ENCODE assay signal across 1 cellular context in genomic region chr22:38793721-38794466, GRCh38.
TF ChIP-seq lines count a peak whose summit lies in the region.

Gene DNAL4 (minus strand): TSS chr22:38794143. CDS start chr22:38782731, 11,412 bp downstream.

TF ChIP-seq in HepG2, 621 proteins besides CTCF, POLR2A, EP300 and RAD21 (continued from another document and continues in another):
- TF ChIP-seq KIAA2018 (CRISPR knock-in tag; IDR thresholded peaks at IDR 0.05; ENCODE audit: borderline replicate concordance) (no peak), ZNF652 (CRISPR knock-in tag; IDR thresholded peaks at IDR 0.05; ENCODE audit: borderline replicate concordance, low read depth) (no peak), RNF219 (CRISPR knock-in tag; IDR thresholded peaks at IDR 0.05) (no peak), ADNP (CRISPR knock-in tag; IDR thresholded peaks at IDR 0.05) (no peak), XBP1 (CRISPR knock-in tag; IDR thresholded peaks at IDR 0.05) (no peak), CEBPG (CRISPR knock-in tag; IDR thresholded peaks at IDR 0.05) (no peak), ZNF772 (CRISPR knock-in tag; IDR thresholded peaks at IDR 0.05) (no peak), ESRRA (CRISPR knock-in tag; IDR thresholded peaks at IDR 0.05; ENCODE audit: low read depth) (no peak), ZNF878 (CRISPR knock-in tag; IDR thresholded peaks at IDR 0.05) (no peak), HMG20A (CRISPR knock-in tag; IDR thresholded peaks at IDR 0.05; ENCODE audit: borderline replicate concordance) (no peak), CCAR2 (optimal IDR thresholded peaks at IDR 0.05; ENCODE audit: low read depth, low read length) (no peak), ZNF839 (CRISPR knock-in tag; IDR thresholded peaks at IDR 0.05; ENCODE audit: borderline replicate concordance) (no peak), USF2 (IDR thresholded peaks at IDR 0.05; ENCODE audit: low read depth, low read length) (no peak), USF2 (CRISPR knock-in tag; IDR thresholded peaks at IDR 0.05; ENCODE audit: borderline replicate concordance) (peak; percentile 68; the same call in 1 of the 2 replicates), IRF9 (CRISPR knock-in tag; IDR thresholded peaks at IDR 0.05; ENCODE audit: borderline replicate concordance) (no peak), ZNF430 (CRISPR knock-in tag; IDR thresholded peaks at IDR 0.05) (peak; percentile 45; the same call in 1 of the 2 replicates), ZNF326 (CRISPR knock-in tag; IDR thresholded peaks at IDR 0.05; ENCODE audit: borderline replicate concordance) (no peak), PHF5A (CRISPR knock-in tag; IDR thresholded peaks at IDR 0.05; ENCODE audit: low read depth, unreplicated experiment) (no peak), FOXK2 (IDR thresholded peaks at IDR 0.05) (no peak), CENPT (CRISPR knock-in tag; IDR thresholded peaks at IDR 0.05; ENCODE audit: low read depth) (no peak), ZNF329 (CRISPR knock-in tag; IDR thresholded peaks at IDR 0.05; ENCODE audit: low read depth) (0 out of 2 replicates have a peak, but pooled peaks have one; percentile 25), ZNF691 (CRISPR knock-in tag; IDR thresholded peaks at IDR 0.05; ENCODE audit: borderline replicate concordance, low read depth) (no peak), CREM (IDR thresholded peaks at IDR 0.05) (peak; percentile 45; the same call in 1 of the 2 replicates), CREM (CRISPR knock-in tag; IDR thresholded peaks at IDR 0.05) (no peak), ZNF17 (CRISPR knock-in tag; IDR thresholded peaks at IDR 0.05) (no peak), SMAD1 (CRISPR knock-in tag; IDR thresholded peaks at IDR 0.05; ENCODE audit: borderline replicate concordance, low read depth) (no peak), ATF4 (CRISPR knock-in tag; IDR thresholded peaks at IDR 0.05) (no peak), ZNF136 (CRISPR knock-in tag; IDR thresholded peaks at IDR 0.05; ENCODE audit: low read depth) (no peak), RBFOX2 (IDR thresholded peaks at IDR 0.05; ENCODE audit: low read depth, low read length) (peak; percentile 68), SKIL (CRISPR knock-in tag; IDR thresholded peaks at IDR 0.05; ENCODE audit: borderline replicate concordance) (no peak), ZMAT3 (CRISPR knock-in tag; conservative IDR thresholded peaks at IDR 0.05) (no peak), CAMTA2 (CRISPR knock-in tag; IDR thresholded peaks at IDR 0.05; ENCODE audit: borderline replicate concordance) (no peak), THRA (CRISPR knock-in tag; IDR thresholded peaks at IDR 0.05; ENCODE audit: borderline replicate concordance) (no peak), ZNF264 (CRISPR knock-in tag; IDR thresholded peaks at IDR 0.05) (no peak), PHF20 (CRISPR knock-in tag; IDR thresholded peaks at IDR 0.05) (peak; percentile 52; the same call in 1 of the 2 replicates), ELF1 (CRISPR knock-in tag; IDR thresholded peaks at IDR 0.05) (peak; percentile 36; the same call in 1 of the 2 replicates), BRF2 (CRISPR knock-in tag; IDR thresholded peaks at IDR 0.05) (no peak), ZNF597 (CRISPR knock-in tag; IDR thresholded peaks at IDR 0.05) (no peak), TSC22D2 (CRISPR knock-in tag; IDR thresholded peaks at IDR 0.05; ENCODE audit: borderline replicate concordance) (no peak), TEAD3 (CRISPR knock-in tag; optimal IDR thresholded peaks at IDR 0.05; ENCODE audit: borderline replicate concordance) (no peak), HDAC1 (CRISPR knock-in tag; IDR thresholded peaks at IDR 0.05) (peak; percentile 42; the same call in 1 of the 2 replicates), KLF11 (CRISPR knock-in tag; IDR thresholded peaks at IDR 0.05) (no peak)
